ENCODE assay signal across 16 cellular contexts in the genomic region with DNA sequence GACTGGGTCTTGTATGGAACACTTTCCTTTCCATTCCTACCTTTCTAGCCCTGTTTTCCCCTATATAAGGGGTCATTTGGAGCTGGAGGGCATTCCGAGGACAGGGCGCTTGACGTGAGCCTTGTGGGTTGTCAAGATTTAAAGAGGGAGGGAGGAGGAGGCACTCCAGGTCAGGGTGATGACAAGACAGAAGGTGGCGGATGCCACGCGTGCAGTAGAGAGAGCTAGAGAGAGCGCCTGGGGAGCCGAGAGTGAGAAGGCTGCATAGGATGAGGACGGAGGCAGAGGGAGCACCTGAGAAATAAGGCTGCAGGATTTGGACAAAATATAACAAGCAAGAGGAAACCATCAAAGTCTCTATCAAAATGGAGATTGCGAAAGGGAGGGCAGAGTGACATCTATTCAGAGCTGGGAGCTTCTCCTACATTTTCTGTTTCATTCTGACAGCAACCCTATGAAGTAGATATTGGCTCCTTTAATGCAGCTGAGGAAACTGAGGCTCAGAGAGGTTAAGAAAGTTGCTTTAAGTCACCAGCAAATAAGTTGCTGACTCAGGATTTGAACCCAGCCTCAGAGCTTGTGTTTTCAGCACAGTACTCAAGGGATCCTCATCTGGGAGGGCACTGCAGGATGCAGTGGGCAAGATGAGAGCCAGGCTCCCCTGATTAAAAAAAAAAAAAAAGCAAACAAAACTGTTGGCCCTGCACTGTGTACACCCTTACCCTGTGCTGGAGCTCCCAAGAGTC.
A peak's percentile ranks its signal among the peaks of the same experiment; 100 is the strongest.
DNase-seq lines count a peak whose midpoint lies in the region; ATAC-seq and TF ChIP-seq lines count a peak whose summit lies in the region.
"Had no signal": no experiment of that assay in that cellular context is flagged by ENCODE, and none has a peak within 500 bp of the region (broad histone marks: within the 10 kb centered on the region; RNA-seq: fewer than 3 reads in every experiment).

No MANE protein-coding gene starts in this region.

- peak overlapping the region; percentile 19 for H3K27ac Mint-ChIP-seq in neural progenitor cell
- H3K27ac Mint-ChIP-seq: CD14-positive monocyte had no signal

- peak; percentile 86 for ATAC-seq in Right ventricle myocardium superior (ENCODE audit: poor library complexity)
- no peak for ATAC-seq in GM19395 (IDR thresholded peaks at IDR 0.05; ENCODE audit: unreplicated experiment)
- ATAC-seq in gastroesophageal sphincter: no peak

- DNase-seq in NCI-H748 (lab: John Stamatoyannopoulos, UW; ENCODE audit: unreplicated experiment): peak; percentile 38
- no peak for DNase-seq in NCI-H748 treated with DMSO at 0.1 percent for 48 hours (lab: John Stamatoyannopoulos, UW)
- no peak for DNase-seq in Right ventricle myocardium superior
- DNase-seq in neural progenitor cell (ENCODE audit: low spot score): no peak
- DNase-seq in epidermal melanocyte (ENCODE audit: insufficient read length, low spot score): no peak
- DNase-seq: DMS153; H7; Karpas-422; NCI-H1105 treated with DMSO at 0.1 percent for 48 hours; NCI-H1930; NCI-H2171; NK-92 treated with Interleukin-12 subunit alpha and Interleukin-12 subunit beta, amount 100 ng/mL, for 24 hours had no signal

- H3K9ac ChIP-seq in OCI-LY3 (ENCODE audit: low read length) (0 out of 2 replicates have a peak overlapping the region, but pooled peaks have one; percentile 1), neural progenitor cell (no peak overlapping the region)

- H3K4me1 ChIP-seq in OCI-LY3 (ENCODE audit: low read length) (peaks cover 41% of the 10 kb centered on the region), neural progenitor cell (peaks cover 11% of the 10 kb centered on the region), gastroesophageal sphincter (no peaks in the 10 kb centered on the region)

- 75 to 100% methylated on average over 1 to 7 of the region's 10 CpGs for WGBS in gastroesophageal sphincter (ENCODE audit: low coverage in 1 of 2), 2 donors

- TF ChIP-seq EP300 in gastroesophageal sphincter (IDR thresholded peaks at IDR 0.05): no peak

- H3K27me3 Mint-ChIP-seq in neural progenitor cell (ENCODE audit: insufficient read depth, low read depth): no peaks in the 10 kb centered on the region

- H3K4me3 ChIP-seq in OCI-LY3 (ENCODE audit: low read length) (peak overlapping the region; percentile 67), neural progenitor cell (no peak overlapping the region), gastroesophageal sphincter (no peak overlapping the region)

- H3K27ac ChIP-seq in OCI-LY3 (ENCODE audit: low read length) (peak overlapping the region; percentile 87), neural progenitor cell (no peak overlapping the region), gastroesophageal sphincter (no peak overlapping the region)

- H4K20me1 ChIP-seq in OCI-LY3 (ENCODE audit: insufficient read depth, low read length): no peaks in the 10 kb centered on the region
- no peaks in the 10 kb centered on the region for H4K20me1 ChIP-seq in neural progenitor cell (ENCODE audit: low read depth)

- no peak for TF ChIP-seq CTCF in OCI-LY3 (IDR thresholded peaks at IDR 0.05; ENCODE audit: low read depth, low read length)
- no peak for TF ChIP-seq CTCF in neural progenitor cell (IDR thresholded peaks at IDR 0.05)
- TF ChIP-seq CTCF in gastroesophageal sphincter (IDR thresholded peaks at IDR 0.05): no peak

- no peak for TF ChIP-seq POLR2A in gastroesophageal sphincter (IDR thresholded peaks at IDR 0.05)

- H3K79me2 ChIP-seq in OCI-LY3 (ENCODE audit: low read length): no peaks in the 10 kb centered on the region
- no peaks in the 10 kb centered on the region for H3K79me2 ChIP-seq in neural progenitor cell (ENCODE audit: low read depth)

- H3K36me3 Mint-ChIP-seq in neural progenitor cell: no peaks in the 10 kb centered on the region
- H3K36me3 Mint-ChIP-seq: CD14-positive monocyte had no signal

- H3K4me1 Mint-ChIP-seq in neural progenitor cell: peaks cover 25% of the 10 kb centered on the region
- H3K4me1 Mint-ChIP-seq: CD14-positive monocyte had no signal

- intact Hi-C loops in Right ventricle myocardium superior (cut with DNase I): no loop called here

- no peaks in the 10 kb centered on the region for H3K9me3 Mint-ChIP-seq in neural progenitor cell

- H3K36me3 ChIP-seq in OCI-LY3 (replicated peaks; ENCODE audit: low read depth, low read length) (no peaks in the 10 kb centered on the region), neural progenitor cell (no peaks in the 10 kb centered on the region), gastroesophageal sphincter (no peaks in the 10 kb centered on the region)

- H2AFZ ChIP-seq in OCI-LY3 (ENCODE audit: low read depth, low read length) (no peak overlapping the region), neural progenitor cell (replicated peaks) (no peak overlapping the region)

- no peak overlapping the region for H3K4me3 Mint-ChIP-seq in neural progenitor cell
- H3K4me3 Mint-ChIP-seq: CD14-positive monocyte had no signal

- H3K4me2 ChIP-seq in OCI-LY3 (ENCODE audit: low read length): peak overlapping the region; percentile 88
- no peak overlapping the region for H3K4me2 ChIP-seq in neural progenitor cell

- no peaks in the 10 kb centered on the region for H3K9me3 ChIP-seq in OCI-LY3 (ENCODE audit: insufficient read depth, low read length)
- H3K9me3 ChIP-seq in neural progenitor cell (ENCODE audit: low read depth): no peaks in the 10 kb centered on the region
- no peaks in the 10 kb centered on the region for H3K9me3 ChIP-seq in gastroesophageal sphincter

- H3K27me3 ChIP-seq in OCI-LY3 (ENCODE audit: low read depth, low read length) (peaks cover 43% of the 10 kb centered on the region), neural progenitor cell (no peaks in the 10 kb centered on the region), gastroesophageal sphincter (no peaks in the 10 kb centered on the region)

- no peaks in the 10 kb centered on the region for H3F3A ChIP-seq in neural progenitor cell (ENCODE audit: low read depth)
